Comparison of ENCODE assay signal across 2 cellular contexts in genomic region chr19:2724148-2724557, GRCh38.
TF ChIP-seq lines count a peak whose summit lies in the region.

No MANE protein-coding gene starts in this region.

TF ChIP-seq in SK-N-SH, 30 proteins besides CTCF, POLR2A, EP300 and RAD21:
- TF ChIP-seq, protein P1, sequence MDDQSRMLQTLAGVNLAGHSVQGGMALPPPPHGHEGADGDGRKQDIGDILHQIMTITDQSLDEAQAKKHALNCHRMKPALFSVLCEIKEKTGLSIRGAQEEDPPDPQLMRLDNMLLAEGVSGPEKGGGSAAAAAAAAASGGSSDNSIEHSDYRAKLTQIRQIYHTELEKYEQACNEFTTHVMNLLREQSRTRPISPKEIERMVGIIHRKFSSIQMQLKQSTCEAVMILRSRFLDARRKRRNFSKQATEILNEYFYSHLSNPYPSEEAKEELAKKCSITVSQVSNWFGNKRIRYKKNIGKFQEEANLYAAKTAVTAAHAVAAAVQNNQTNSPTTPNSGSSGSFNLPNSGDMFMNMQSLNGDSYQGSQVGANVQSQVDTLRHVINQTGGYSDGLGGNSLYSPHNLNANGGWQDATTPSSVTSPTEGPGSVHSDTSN (IDR thresholded peaks at IDR 0.05): peak; percentile 36
- no peak for TF ChIP-seq YY1 (IDR thresholded peaks at IDR 0.05; ENCODE audit: low read depth)

TF ChIP-seq in SK-N-SH treated with all-trans-retinoic acid at 6 μM for 48 hours, 23 proteins besides CTCF, POLR2A, EP300 and RAD21 (continued from another document):
- TF ChIP-seq POU6F1 (CRISPR knock-in tag; IDR thresholded peaks at IDR 0.05; ENCODE audit: borderline replicate concordance, low read depth) (no peak), ZNF565 (CRISPR knock-in tag; conservative IDR thresholded peaks at IDR 0.05; ENCODE audit: low read depth) (no peak), TCF4 (CRISPR knock-in tag; IDR thresholded peaks at IDR 0.05; ENCODE audit: borderline replicate concordance) (no peak), ZNF8 (CRISPR knock-in tag; IDR thresholded peaks at IDR 0.05) (no peak), BACH2 (CRISPR knock-in tag; IDR thresholded peaks at IDR 0.05; ENCODE audit: borderline replicate concordance) (no peak), ISL1 (CRISPR knock-in tag; IDR thresholded peaks at IDR 0.05) (no peak), PPARA (CRISPR knock-in tag; IDR thresholded peaks at IDR 0.05; ENCODE audit: borderline replicate concordance) (no peak), CSDC2 (CRISPR knock-in tag; IDR thresholded peaks at IDR 0.05) (no peak), SNAI2 (CRISPR knock-in tag; IDR thresholded peaks at IDR 0.05) (no peak), ARNTL (CRISPR knock-in tag; IDR thresholded peaks at IDR 0.05; ENCODE audit: borderline replicate concordance, low read depth) (no peak), OSR1 (CRISPR knock-in tag; IDR thresholded peaks at IDR 0.05) (no peak), ZFP30 (CRISPR knock-in tag; IDR thresholded peaks at IDR 0.05) (no peak), TOX (CRISPR knock-in tag; IDR thresholded peaks at IDR 0.05; ENCODE audit: borderline replicate concordance) (no peak), ZC3H10 (CRISPR knock-in tag; IDR thresholded peaks at IDR 0.05) (no peak), RARB (CRISPR knock-in tag; IDR thresholded peaks at IDR 0.05) (no peak), GLIS3 (CRISPR knock-in tag; IDR thresholded peaks at IDR 0.05) (no peak), ZNF70 (CRISPR knock-in tag; IDR thresholded peaks at IDR 0.05) (no peak), ESRRG (CRISPR knock-in tag; IDR thresholded peaks at IDR 0.05) (no peak)
- TF ChIP-seq, protein P2, sequence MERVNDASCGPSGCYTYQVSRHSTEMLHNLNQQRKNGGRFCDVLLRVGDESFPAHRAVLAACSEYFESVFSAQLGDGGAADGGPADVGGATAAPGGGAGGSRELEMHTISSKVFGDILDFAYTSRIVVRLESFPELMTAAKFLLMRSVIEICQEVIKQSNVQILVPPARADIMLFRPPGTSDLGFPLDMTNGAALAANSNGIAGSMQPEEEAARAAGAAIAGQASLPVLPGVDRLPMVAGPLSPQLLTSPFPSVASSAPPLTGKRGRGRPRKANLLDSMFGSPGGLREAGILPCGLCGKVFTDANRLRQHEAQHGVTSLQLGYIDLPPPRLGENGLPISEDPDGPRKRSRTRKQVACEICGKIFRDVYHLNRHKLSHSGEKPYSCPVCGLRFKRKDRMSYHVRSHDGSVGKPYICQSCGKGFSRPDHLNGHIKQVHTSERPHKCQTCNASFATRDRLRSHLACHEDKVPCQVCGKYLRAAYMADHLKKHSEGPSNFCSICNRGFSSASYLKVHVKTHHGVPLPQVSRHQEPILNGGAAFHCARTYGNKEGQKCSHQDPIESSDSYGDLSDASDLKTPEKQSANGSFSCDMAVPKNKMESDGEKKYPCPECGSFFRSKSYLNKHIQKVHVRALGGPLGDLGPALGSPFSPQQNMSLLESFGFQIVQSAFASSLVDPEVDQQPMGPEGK (CRISPR knock-in tag; IDR thresholded peaks at IDR 0.05; ENCODE audit: borderline replicate concordance): no peak
TF ChIP-seq in SK-N-SH treated with all-trans-retinoic acid at 6 μM for 48 hours: peak in this region for 0.
